1 cellular context compared by ENCODE assay signal in genomic region chr6:30681696-30682180, GRCh38.
TF ChIP-seq lines count a peak whose summit lies in the region.

No MANE protein-coding gene starts in this region.

TF ChIP-seq in IMR-90, 13 proteins besides CTCF, POLR2A, EP300 and RAD21:
- TF ChIP-seq RCOR1 (IDR thresholded peaks at IDR 0.05; ENCODE audit: insufficient replicate concordance, low read length) (no peak), CHD1 (IDR thresholded peaks at IDR 0.05; ENCODE audit: low read depth, low read length) (no peak), FOS (IDR thresholded peaks at IDR 0.05; ENCODE audit: low read depth, low read length) (no peak), BHLHE40 (IDR thresholded peaks at IDR 0.05; ENCODE audit: low read depth, low read length) (no peak), CEBPB (IDR thresholded peaks at IDR 0.05; ENCODE audit: low read depth, low read length) (no peak), MAFK (IDR thresholded peaks at IDR 0.05; ENCODE audit: low read depth, low read length) (no peak), ELK1 (IDR thresholded peaks at IDR 0.05; ENCODE audit: borderline replicate concordance, low read depth, low read length) (no peak), MAZ (IDR thresholded peaks at IDR 0.05; ENCODE audit: borderline replicate concordance, low read depth, low read length) (no peak), NFE2L2 (IDR thresholded peaks at IDR 0.05; ENCODE audit: low read depth, low read length) (no peak), RFX5 (IDR thresholded peaks at IDR 0.05; ENCODE audit: low read depth, low read length) (no peak), SMC3 (IDR thresholded peaks at IDR 0.05; ENCODE audit: low read depth, low read length) (no peak; the same call in 1 of the 2 replicates), MXI1 (IDR thresholded peaks at IDR 0.05; ENCODE audit: borderline replicate concordance, low read depth, low read length) (no peak), USF2 (IDR thresholded peaks at IDR 0.05; ENCODE audit: low read depth, low read length) (no peak)
